Comparison of ENCODE assay signal across 16 cellular contexts in genomic region chr1:30915491-30916230, GRCh38. TPM values are rescaled to one million over a fixed set of nuclear protein-coding genes. Genes with fewer than 3 reads are reported as not detected.
DNase-seq lines count a peak whose midpoint lies in the region; ATAC-seq and TF ChIP-seq lines count a peak whose summit lies in the region.
"Had no signal": no experiment of that assay in that cellular context is flagged by ENCODE, and none has a peak within 500 bp of the region (broad histone marks: within the 10 kb centered on the region; RNA-seq: fewer than 3 reads in every experiment).

No MANE protein-coding gene starts in this region.

- H3K4me3 ChIP-seq in osteoblast (ENCODE audit: insufficient read depth, low read length) (no peak overlapping the region), thyroid gland (replicated peaks in 1 of 3) (no peak overlapping the region)
- H3K4me3 ChIP-seq: GM23248, PC-9 had no signal

- H2AFZ ChIP-seq in osteoblast (ENCODE audit: low read length): no peak overlapping the region
- H2AFZ ChIP-seq: GM23248, PC-9 had no signal

- peak overlapping the region; percentile 10 for H3K27ac Mint-ChIP-seq in activated naive CD8-positive, alpha-beta T cell
- no peak overlapping the region for H3K27ac Mint-ChIP-seq in activated naive CD8-positive, alpha-beta T cell treated with anti-CD3 and anti-CD28 coated beads, Interleukin-2, amount 50 U/mL, for 24 hours
- H3K27ac Mint-ChIP-seq in activated CD4-positive, alpha-beta memory T cell treated with anti-CD3 and anti-CD28 coated beads, Interleukin-2, amount 10 ng/mL, durations not matched to agents 7 days and 5 days: no peak overlapping the region

- intact Hi-C loops in thyroid gland (cut with DNase I): no loop called here

- no peaks in the 10 kb centered on the region for H4K20me1 ChIP-seq in osteoblast (ENCODE audit: insufficient read depth, low read length)

- no peaks in the 10 kb centered on the region for H3K9me3 Mint-ChIP-seq in activated naive CD8-positive, alpha-beta T cell (ENCODE audit: low read depth)
- H3K9me3 Mint-ChIP-seq in activated naive CD8-positive, alpha-beta T cell treated with anti-CD3 and anti-CD28 coated beads, Interleukin-2, amount 50 U/mL, for 24 hours: no peaks in the 10 kb centered on the region
- H3K9me3 Mint-ChIP-seq in activated CD4-positive, alpha-beta memory T cell treated with anti-CD3 and anti-CD28 coated beads, Interleukin-2, amount 10 ng/mL, durations not matched to agents 7 days and 5 days: no peaks in the 10 kb centered on the region

- H3K4me1 Mint-ChIP-seq in activated naive CD8-positive, alpha-beta T cell (ENCODE audit: low read depth): no peaks in the 10 kb centered on the region
- peaks cover 10% of the 10 kb centered on the region for H3K4me1 Mint-ChIP-seq in activated naive CD8-positive, alpha-beta T cell treated with anti-CD3 and anti-CD28 coated beads, Interleukin-2, amount 50 U/mL, for 24 hours
- H3K4me1 Mint-ChIP-seq in activated CD4-positive, alpha-beta memory T cell treated with anti-CD3 and anti-CD28 coated beads, Interleukin-2, amount 10 ng/mL, durations not matched to agents 7 days and 5 days: peaks cover 12% of the 10 kb centered on the region

- peaks cover 3% of the 10 kb centered on the region for H3K27me3 Mint-ChIP-seq in activated naive CD8-positive, alpha-beta T cell
- H3K27me3 Mint-ChIP-seq in activated naive CD8-positive, alpha-beta T cell treated with anti-CD3 and anti-CD28 coated beads, Interleukin-2, amount 50 U/mL, for 24 hours: peaks cover 3% of the 10 kb centered on the region
- H3K27me3 Mint-ChIP-seq in activated CD4-positive, alpha-beta memory T cell treated with anti-CD3 and anti-CD28 coated beads, Interleukin-2, amount 10 ng/mL, durations not matched to agents 7 days and 5 days: peaks cover 8% of the 10 kb centered on the region

- H3K4me3 Mint-ChIP-seq in activated naive CD8-positive, alpha-beta T cell: no peak overlapping the region
- H3K4me3 Mint-ChIP-seq in activated naive CD8-positive, alpha-beta T cell treated with anti-CD3 and anti-CD28 coated beads, Interleukin-2, amount 50 U/mL, for 24 hours: no peak overlapping the region
- H3K4me3 Mint-ChIP-seq in activated CD4-positive, alpha-beta memory T cell treated with anti-CD3 and anti-CD28 coated beads, Interleukin-2, amount 10 ng/mL, durations not matched to agents 7 days and 5 days: no peak overlapping the region
- H3K4me3 Mint-ChIP-seq: CD14-positive monocyte had no signal

- no peaks in the 10 kb centered on the region for H3K36me3 Mint-ChIP-seq in activated naive CD8-positive, alpha-beta T cell
- no peaks in the 10 kb centered on the region for H3K36me3 Mint-ChIP-seq in activated naive CD8-positive, alpha-beta T cell treated with anti-CD3 and anti-CD28 coated beads, Interleukin-2, amount 50 U/mL, for 24 hours (ENCODE audit: low read depth)
- H3K36me3 Mint-ChIP-seq in activated CD4-positive, alpha-beta memory T cell treated with anti-CD3 and anti-CD28 coated beads, Interleukin-2, amount 10 ng/mL, durations not matched to agents 7 days and 5 days (ENCODE audit: low read depth): no peaks in the 10 kb centered on the region

- H3K27ac ChIP-seq in osteoblast (ENCODE audit: low read depth, low read length) (no peak overlapping the region), thyroid gland (no peak overlapping the region)
- H3K27ac ChIP-seq: GM23248, PC-9 had no signal

- H3K4me2 ChIP-seq in osteoblast (ENCODE audit: insufficient read depth, low read length): no peak overlapping the region
- H3K4me2 ChIP-seq: PC-9 had no signal

- no peaks in the 10 kb centered on the region for H3K79me2 ChIP-seq in osteoblast (ENCODE audit: insufficient read depth, low read length)

- no peak for TF ChIP-seq CTCF in osteoblast (IDR thresholded peaks at IDR 0.05; ENCODE audit: extremely low read depth, low read depth, low read length)
- TF ChIP-seq CTCF in thyroid gland (IDR thresholded peaks at IDR 0.05): no peak

- CTCF ChIA-PET in activated CD4-positive, alpha-beta memory T cell treated with anti-CD3 and anti-CD28 coated beads, Interleukin-2, amount 10 ng/mL, durations not matched to agents 7 days and 5 days (lab: Charles Lee): interaction anchor here (1.5 to 9.6 kb wide), 3 partner anchors 114 to 136 kb away, joined by 4 to 110 read pairs (median 21); no protein-coding TSS in a partner anchor

- no peak for DNase-seq in activated naive CD8-positive, alpha-beta T cell treated with anti-CD3 and anti-CD28 coated beads, Interleukin-2, amount 50 U/mL, for 24 hours
- DNase-seq in islet precursor cell (peak; percentile 55), osteoblast (ENCODE audit: insufficient read length, low spot score, missing footprints) (peak; percentile 17), thyroid gland (no peak)
- no peak for DNase-seq in activated naive CD4-positive, alpha-beta T cell treated with Interleukin-2 at 50 U/mL for 16 hours
- DNase-seq in activated CD4-positive, alpha-beta memory T cell treated with anti-CD3 and anti-CD28 coated beads, Interleukin-2, amount 10 ng/mL, durations not matched to agents 7 days and 5 days: no peak
- DNase-seq: COR-L47, GM23248, MM.1S, NCI-H1105, NCI-H187, NCI-H446, PC-9 had no signal

- no peak for TF ChIP-seq POLR2A in thyroid gland (IDR thresholded peaks at IDR 0.05)

- H3K36me3 ChIP-seq in osteoblast (ENCODE audit: insufficient read depth, low read length): no peaks in the 10 kb centered on the region
- H3K36me3 ChIP-seq in thyroid gland: no peaks in the 10 kb centered on the region

- no peaks in the 10 kb centered on the region for H3K9me3 ChIP-seq in osteoblast (ENCODE audit: low read depth, low read length)
- H3K9me3 ChIP-seq in thyroid gland: no peaks in the 10 kb centered on the region

- POLR2A ChIA-PET in activated CD4-positive, alpha-beta memory T cell treated with anti-CD3 and anti-CD28 coated beads, Interleukin-2, amount 10 ng/mL, durations not matched to agents 7 days and 5 days (lab: Charles Lee): no interaction called here

- no peak for ATAC-seq in activated naive CD8-positive, alpha-beta T cell treated with anti-CD3 and anti-CD28 coated beads, Interleukin-2, amount 50 U/mL, for 24 hours
- ATAC-seq in GM18868 (IDR thresholded peaks at IDR 0.05; ENCODE audit: unreplicated experiment): no peak

- H3K4me1 ChIP-seq in osteoblast (ENCODE audit: insufficient read depth, low read length): peaks cover 4% of the 10 kb centered on the region
- peaks cover 2 to 9% of the 10 kb centered on the region in 2 donors for H3K4me1 ChIP-seq in thyroid gland

- 88 to 94% methylated on average over 9 to 13 of the region's 13 CpGs for WGBS in thyroid gland, 2 donors

- H3K27me3 ChIP-seq in osteoblast (ENCODE audit: insufficient read depth, low read length) (no peaks in the 10 kb centered on the region), thyroid gland (no peaks in the 10 kb centered on the region)

RNA-seq across cellular contexts. Expression of gene SDC3, which starts 7.1 kb away (rescaled TPM):
- total RNA-seq in osteoblast: 38.0 and 39.8 TPM in 2 replicates
- total RNA-seq in thyroid gland: 10 to 100 TPM; 13.2 to 19.5 (median 15.9) TPM
- not detected for total RNA-seq in activated CD4-positive, alpha-beta memory T cell treated with anti-CD3 and anti-CD28 coated beads, Interleukin-2, amount 10 ng/mL, durations not matched to agents 7 days and 5 days

Comparison
In these comparisons a context has a peak if more than half of its experiments do, and no peak if none do; other contexts are left out.
1. DNase-seq: peak in islet precursor cell (single experiment) and osteoblast (single experiment); none in activated naive CD8-positive, alpha-beta T cell treated with anti-CD3 and anti-CD28 coated beads, Interleukin-2, amount 50 U/mL, for 24 hours (single experiment), thyroid gland (0 of 2), activated naive CD4-positive, alpha-beta T cell treated with Interleukin-2 at 50 U/mL for 16 hours (single experiment) and activated CD4-positive, alpha-beta memory T cell treated with anti-CD3 and anti-CD28 coated beads, Interleukin-2, amount 10 ng/mL, durations not matched to agents 7 days and 5 days (single experiment).
2. RNA of gene SDC3, which starts 7.1 kb away (total RNA-seq): 38.0 to 39.8 TPM in osteoblast and 13.2 to 19.5 TPM in thyroid gland; not detected in activated CD4-positive, alpha-beta memory T cell treated with anti-CD3 and anti-CD28 coated beads, Interleukin-2, amount 10 ng/mL, durations not matched to agents 7 days and 5 days; every median in the first group is over 10 times any median in the second.